Comparison of ENCODE assay signal across 14 cellular contexts in the genomic region with DNA sequence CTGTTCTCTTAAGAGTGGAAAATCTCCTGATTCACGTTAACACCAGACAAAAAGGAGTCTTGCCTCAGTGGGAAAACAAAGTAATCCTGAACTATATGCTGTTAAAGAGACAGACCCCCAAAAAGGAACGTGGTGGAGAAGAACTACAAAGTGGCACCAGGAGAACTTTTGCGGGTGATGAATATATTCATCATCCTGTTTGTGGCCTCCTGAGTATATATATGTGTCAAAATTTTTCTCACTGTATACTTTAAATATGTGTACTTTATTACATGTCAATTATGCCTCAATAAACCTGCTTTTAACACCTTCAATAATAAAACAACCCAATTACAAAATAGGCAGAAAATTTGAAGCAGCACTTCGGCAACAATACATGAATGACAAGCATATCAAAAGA. TPM values are rescaled to one million over a fixed set of nuclear protein-coding genes. Genes with fewer than 3 reads are reported as not detected.
DNase-seq lines count a peak whose midpoint lies in the region; ATAC-seq and TF ChIP-seq lines count a peak whose summit lies in the region.
"Had no signal": no experiment of that assay in that cellular context is flagged by ENCODE, and none has a peak within 500 bp of the region (broad histone marks: within the 10 kb centered on the region; RNA-seq: fewer than 3 reads in every experiment).

No MANE protein-coding gene starts in this region.

- peaks cover 19% of the 10 kb centered on the region for H3K9me3 Mint-ChIP-seq in dendritic cell treated with granulocyte-macrophage colony-stimulating factor and Interleukin-4, amounts not matched to agents 40 ng/mL and 50 ng/mL, for 4 days
- H3K9me3 Mint-ChIP-seq in natural killer cell, result peaks cover 5 to 8% of the 10 kb centered on the region in 2 donors
- H3K9me3 Mint-ChIP-seq in activated naive CD4-positive, alpha-beta T cell treated with anti-CD3 and anti-CD28 coated beads, Interleukin-2, amount 50 U/mL, for 72 hours, result peaks cover 9 to 34% of the 10 kb centered on the region in 2 donors

- ATAC-seq in GM21529 (IDR thresholded peaks at IDR 0.05; ENCODE audit: unreplicated experiment) (peak; percentile 24), natural killer cell (peak in 2 of 3 donors; percentile 24 to 54)
- no peak for ATAC-seq in activated naive CD4-positive, alpha-beta T cell treated with anti-CD3 and anti-CD28 coated beads, Interleukin-2, amount 50 U/mL, for 72 hours
- ATAC-seq: CD8-positive, alpha-beta T cell; GM23338 had no signal

- intact Hi-C loops in dendritic cell treated with granulocyte-macrophage colony-stimulating factor and Interleukin-4, amounts not matched to agents 40 ng/mL and 50 ng/mL, for 4 days (cut with micrococcal nuclease), result no loop called here
- intact Hi-C loops in natural killer cell (cut with micrococcal nuclease), result no loop called here

- peaks cover 31% of the 10 kb centered on the region for H3K36me3 Mint-ChIP-seq in dendritic cell treated with granulocyte-macrophage colony-stimulating factor and Interleukin-4, amounts not matched to agents 40 ng/mL and 50 ng/mL, for 4 days (ENCODE audit: low read depth)
- peaks cover 29% of the 10 kb centered on the region for H3K36me3 Mint-ChIP-seq in natural killer cell
- peaks cover 50 to 97% of the 10 kb centered on the region in 2 donors for H3K36me3 Mint-ChIP-seq in activated naive CD4-positive, alpha-beta T cell treated with anti-CD3 and anti-CD28 coated beads, Interleukin-2, amount 50 U/mL, for 72 hours

- TF ChIP-seq CTCF in natural killer cell (IDR thresholded peaks at IDR 0.05), result no peak

- no peaks in the 10 kb centered on the region for H3K27me3 Mint-ChIP-seq in dendritic cell treated with granulocyte-macrophage colony-stimulating factor and Interleukin-4, amounts not matched to agents 40 ng/mL and 50 ng/mL, for 4 days
- no peaks in the 10 kb centered on the region for H3K27me3 Mint-ChIP-seq in natural killer cell (ENCODE audit: low read depth in 2 of 2)

- H3K27ac Mint-ChIP-seq in dendritic cell treated with granulocyte-macrophage colony-stimulating factor and Interleukin-4, amounts not matched to agents 40 ng/mL and 50 ng/mL, for 4 days, result peak overlapping the region; percentile 30
- peak overlapping the region; percentile 17 to 58 for H3K27ac Mint-ChIP-seq in natural killer cell
- no peak overlapping the region for H3K27ac Mint-ChIP-seq in activated naive CD4-positive, alpha-beta T cell treated with anti-CD3 and anti-CD28 coated beads, Interleukin-2, amount 50 U/mL, for 72 hours
- H3K27ac Mint-ChIP-seq: CD8-positive, alpha-beta T cell; GM23338 had no signal

- H3K4me1 Mint-ChIP-seq in dendritic cell treated with granulocyte-macrophage colony-stimulating factor and Interleukin-4, amounts not matched to agents 40 ng/mL and 50 ng/mL, for 4 days (ENCODE audit: low read depth), result peaks cover 73% of the 10 kb centered on the region
- peaks cover 91 to 97% of the 10 kb centered on the region in 2 donors for H3K4me1 Mint-ChIP-seq in natural killer cell

- DNase-seq in natural killer cell (no peak), retina (no peak), foreskin melanocyte (no peak), HPDE6-E6E7 (ENCODE audit: extremely low spot score) (no peak)
- no peak for DNase-seq in activated naive CD4-positive, alpha-beta T cell treated with anti-CD3 and anti-CD28 coated beads, Interleukin-2, amount 50 U/mL, for 72 hours (ENCODE audit: low spot score in 2 of 2)
- DNase-seq: BE2C; Caco-2; CD8-positive, alpha-beta T cell; DMS53; GF-D8; H7 had no signal

- H3K4me3 Mint-ChIP-seq in dendritic cell treated with granulocyte-macrophage colony-stimulating factor and Interleukin-4, amounts not matched to agents 40 ng/mL and 50 ng/mL, for 4 days, result no peak overlapping the region
- H3K4me3 Mint-ChIP-seq in natural killer cell, result no peak overlapping the region
- H3K4me3 Mint-ChIP-seq: CD8-positive, alpha-beta T cell; GM23338 had no signal

RNA-seq across cellular contexts. Expression of a gene that starts 31.1 kb away (rescaled TPM):
- 100 to 1,000 TPM; 135 to 157 (median 142) TPM for total RNA-seq in natural killer cell
- 10 to 100 TPM; 50.6 to 72.5 TPM for total RNA-seq in activated naive CD4-positive, alpha-beta T cell treated with anti-CD3 and anti-CD28 coated beads, Interleukin-2, amount 50 U/mL, for 72 hours

Comparison
In these comparisons a context has a peak if more than half of its experiments do, and no peak if none do; other contexts are left out.
1. ATAC-seq: peak in GM21529 (single experiment) and natural killer cell (2 of 3); none in activated naive CD4-positive, alpha-beta T cell treated with anti-CD3 and anti-CD28 coated beads, Interleukin-2, amount 50 U/mL, for 72 hours (0 of 2).
2. H3K27ac Mint-ChIP-seq: peak in dendritic cell treated with granulocyte-macrophage colony-stimulating factor and Interleukin-4, amounts not matched to agents 40 ng/mL and 50 ng/mL, for 4 days (single experiment) and natural killer cell (2 of 2); none in activated naive CD4-positive, alpha-beta T cell treated with anti-CD3 and anti-CD28 coated beads, Interleukin-2, amount 50 U/mL, for 72 hours (0 of 2).